10 cellular contexts compared by ENCODE assay signal in genomic region chr10:70255329-70256299, GRCh38. TPM values are rescaled to one million over a fixed set of nuclear protein-coding genes. Genes with fewer than 3 reads are reported as not detected.
DNase-seq lines count a peak whose midpoint lies in the region; ATAC-seq and TF ChIP-seq lines count a peak whose summit lies in the region.
"Had no signal": no experiment of that assay in that cellular context is flagged by ENCODE, and none has a peak within 500 bp of the region (broad histone marks: within the 10 kb centered on the region; RNA-seq: fewer than 3 reads in every experiment).

No MANE protein-coding gene starts in this region.

- peak overlapping the region; percentile 98 for H3K27ac ChIP-seq in substantia nigra (ENCODE audit: low read depth, low read length, poor library complexity, severe bottlenecking)
- no peak overlapping the region for H3K27ac ChIP-seq in vagina

- no peaks in the 10 kb centered on the region for H3K27me3 ChIP-seq in vagina

- no peak for TF ChIP-seq CTCF in vagina (IDR thresholded peaks at IDR 0.05)

- no peak overlapping the region for H3K27ac Mint-ChIP-seq in activated naive CD4-positive, alpha-beta T cell treated with anti-CD3 and anti-CD28 coated beads for 36 hours
- H3K27ac Mint-ChIP-seq: mesothelial cell of epicardium had no signal

- peaks cover 11% of the 10 kb centered on the region for H3K4me1 Mint-ChIP-seq in activated naive CD4-positive, alpha-beta T cell treated with anti-CD3 and anti-CD28 coated beads for 36 hours (ENCODE audit: low read depth)

- H3K4me3 ChIP-seq in vagina: peak overlapping the region in 1 of 2 donors; percentile 11

- TF ChIP-seq POLR2A in vagina (IDR thresholded peaks at IDR 0.05): no peak

- DNase-seq in HT1080 (ENCODE audit: low read depth) (peak; percentile 93), left cardiac atrium (no peak), substantia nigra (lab: John Stamatoyannopoulos, UW) (peak in 9 of 49 donors; percentile 15 to 44 (median 24)), vagina (ENCODE audit: extremely low spot score in 2 of 2) (no peak)
- DNase-seq in activated naive CD4-positive, alpha-beta T cell treated with anti-CD3 and anti-CD28 coated beads for 36 hours: peak; percentile 32
- DNase-seq in effector CD8-positive, alpha-beta T cell (lab: John Stamatoyannopoulos, UW): no peak
- DNase-seq: activated effector memory CD4-positive, alpha-beta T cell treated with anti-CD3 and anti-CD28 coated beads, Interleukin-2, amount 50 U/mL, for 16 hours; NCI-H2081 treated with DMSO at 0.1 percent for 48 hours had no signal

- peaks cover 17% of the 10 kb centered on the region for H3K4me1 ChIP-seq in vagina

- peak overlapping the region; percentile 61 for H3K4me3 Mint-ChIP-seq in activated naive CD4-positive, alpha-beta T cell treated with anti-CD3 and anti-CD28 coated beads for 36 hours
- H3K4me3 Mint-ChIP-seq: mesothelial cell of epicardium had no signal

- ATAC-seq in left cardiac atrium (peak; percentile 17 to 39), HG03565 (IDR thresholded peaks at IDR 0.05; ENCODE audit: unreplicated experiment) (no peak)

- CTCF ChIA-PET in activated naive CD4-positive, alpha-beta T cell treated with anti-CD3 and anti-CD28 coated beads for 36 hours (lab: Charles Lee): interaction anchor here (0.5 to 2.1 kb wide), 11 partner anchors 9 to 127 kb away, joined by 3 to 9 read pairs (median 5); partner anchors contain the start of gene PPA1

- H3K27me3 Mint-ChIP-seq in activated naive CD4-positive, alpha-beta T cell treated with anti-CD3 and anti-CD28 coated beads for 36 hours (ENCODE audit: low read depth): peaks cover 32% of the 10 kb centered on the region

- H3K36me3 Mint-ChIP-seq in activated naive CD4-positive, alpha-beta T cell treated with anti-CD3 and anti-CD28 coated beads for 36 hours (ENCODE audit: low read depth): no peaks in the 10 kb centered on the region

- peaks cover under 1% of the 10 kb centered on the region for H3K9me3 Mint-ChIP-seq in activated naive CD4-positive, alpha-beta T cell treated with anti-CD3 and anti-CD28 coated beads for 36 hours

- H3K36me3 ChIP-seq in vagina: no peaks in the 10 kb centered on the region

- intact Hi-C loops in activated naive CD4-positive, alpha-beta T cell treated with anti-CD3 and anti-CD28 coated beads for 36 hours (cut with micrococcal nuclease): no loop called here
- intact Hi-C loops in left cardiac atrium (cut with DNase I) (no loop called here), vagina (cut with DNase I) (no loop called here)

- no peaks in the 10 kb centered on the region for H3K9me3 ChIP-seq in vagina

RNA-seq across cellular contexts. Expression of gene PPA1, which starts 22.4 kb away (rescaled TPM):
- total RNA-seq in HT1080 (2014; rRNA removed; shearing (Covaris generic)): 274 and 289 TPM in 2 replicates
- 217 and 245 TPM in 2 replicates for polyA plus RNA-seq in HT1080 (2015; cell fraction: cytosol; rRNA removed)
- 130 and 172 TPM in 2 replicates for polyA plus RNA-seq in HT1080 (2015; cell fraction: nucleus; rRNA removed)
- 100 to 1,000 TPM; 392 to 408 TPM for total RNA-seq in activated naive CD4-positive, alpha-beta T cell treated with anti-CD3 and anti-CD28 coated beads for 36 hours
- 100 to 1,000 TPM; 113 to 118 TPM for total RNA-seq in left cardiac atrium
- total RNA-seq in vagina: 79.3 TPM

RNA-seq across cellular contexts. Expression of gene NPFFR1, which starts 28.2 kb away (rescaled TPM):
- total RNA-seq in HT1080 (2014; rRNA removed; shearing (Covaris generic)): not detected in 2 replicates
- polyA plus RNA-seq in HT1080 (2015; cell fraction: cytosol; rRNA removed): not detected in 2 replicates
- not detected in 2 replicates for polyA plus RNA-seq in HT1080 (2015; cell fraction: nucleus; rRNA removed)
- total RNA-seq in activated naive CD4-positive, alpha-beta T cell treated with anti-CD3 and anti-CD28 coated beads for 36 hours: not detected
- under 1 TPM; 0.05 to 0.12 TPM for total RNA-seq in left cardiac atrium
- not detected for total RNA-seq in vagina

Comparison
In these comparisons a context has a peak if more than half of its experiments do, and no peak if none do; other contexts are left out.
1. DNase-seq: peak in HT1080 (single experiment) and activated naive CD4-positive, alpha-beta T cell treated with anti-CD3 and anti-CD28 coated beads for 36 hours (single experiment); none in left cardiac atrium (single experiment), vagina (0 of 2) and effector CD8-positive, alpha-beta T cell (single experiment).